ENCODE assay signal across 18 cellular contexts in the genomic region with DNA sequence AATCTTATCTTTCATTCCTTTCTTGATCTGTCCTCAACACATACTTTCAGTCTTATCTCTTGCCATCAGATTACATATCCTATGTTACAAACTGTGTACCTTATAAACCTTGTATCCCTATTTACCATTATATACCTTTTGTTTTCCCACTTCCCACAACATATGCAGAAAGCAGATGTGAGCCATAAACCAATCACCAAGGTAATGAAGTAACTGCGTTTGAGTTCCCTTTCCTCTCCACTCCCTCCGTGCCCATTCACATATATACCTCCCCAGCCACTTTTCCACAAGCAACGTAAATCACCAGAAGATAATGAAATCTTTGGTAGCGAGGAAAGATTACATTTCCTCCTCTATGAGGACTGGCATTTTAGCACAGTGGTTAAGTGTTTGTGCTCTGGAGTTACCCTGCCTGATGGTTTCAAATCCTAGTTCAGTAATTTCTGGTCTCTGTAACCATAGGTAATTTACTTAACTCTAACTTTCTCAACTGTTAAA.
"Had no signal": no experiment of that assay in that cellular context is flagged by ENCODE, and none has a peak within 500 bp of the region (broad histone marks: within the 10 kb centered on the region; RNA-seq: fewer than 3 reads in every experiment).

No MANE protein-coding gene starts in this region.

- H3K27me3 ChIP-seq: gastrocnemius medialis, ovary, right atrium auricular region, sigmoid colon, testis, tibial nerve had no signal

- H3K36me3 ChIP-seq: gastrocnemius medialis, ovary, right atrium auricular region, sigmoid colon, tibial nerve had no signal

- H3K27ac ChIP-seq: gastrocnemius medialis, ovary, right atrium auricular region, sigmoid colon, skin epidermis, testis, tibial nerve had no signal

- H3K4me3 ChIP-seq: gastrocnemius medialis, ovary, right atrium auricular region, sigmoid colon, skin epidermis, testis, tibial nerve had no signal

- ATAC-seq: esophagus mucosa; gastrocnemius medialis; left lobe of liver; naive thymus-derived CD8-positive, alpha-beta T cell; stimulated activated naive B cell treated with anti-CD40 and anti-IgM and Interleukin-4, amounts not matched to agents 10 μg/mL and 1 μg/mL and 100 μg/mL, for 72 hours; stimulated activated naive CD8-positive, alpha-beta T cell treated with anti-CD3 and anti-CD28 coated beads, Interleukin-15, amount 100 ng/mL, for 72 hours had no signal

- H3K4me1 ChIP-seq: gastrocnemius medialis, right atrium auricular region, sigmoid colon, testis, tibial nerve had no signal

- H3K9me3 ChIP-seq: gastrocnemius medialis, ovary, right atrium auricular region, sigmoid colon, testis, tibial nerve had no signal

- FAIRE-seq: endometrium had no signal

- DNase-seq: effector memory CD4-positive, alpha-beta T cell; gastrocnemius medialis; mammary epithelial cell; naive thymus-derived CD8-positive, alpha-beta T cell; nucleus accumbens; ovary; sigmoid colon; stimulated activated CD4-positive, alpha-beta T cell treated with anti-CD3 and anti-CD28 coated beads, Interleukin-2, amount 100 ng/mL, for 24 hours; stimulated activated CD4-positive, alpha-beta T cell treated with anti-CD3 and anti-CD28 coated beads, Interleukin-4, amount 100 ng/mL, for 4 hours; stimulated activated naive B cell treated with anti-CD40 and anti-IgM and Interleukin-4, amounts not matched to agents 10 μg/mL and 1 μg/mL and 100 μg/mL, for 72 hours; stimulated activated naive CD8-positive, alpha-beta T cell treated with anti-CD3 and anti-CD28 coated beads, Interleukin-15, amount 100 ng/mL, for 72 hours; testis had no signal
